ENCODE assay signal across 29 cellular contexts in genomic region chr2:60771508-60771907, GRCh38.
"Had no signal": no experiment of that assay in that cellular context is flagged by ENCODE, and none has a peak within 500 bp of the region (broad histone marks: within the 10 kb centered on the region; RNA-seq: fewer than 3 reads in every experiment).

No MANE protein-coding gene starts in this region.

- H3K4me3 ChIP-seq: colonic mucosa, coronary artery, dorsolateral prefrontal cortex, esophagus muscularis mucosa, esophagus squamous epithelium, gastrocnemius medialis, gastroesophageal sphincter, heart left ventricle, heart right ventricle had no signal

- H3K4me3 Mint-ChIP-seq: dendritic cell treated with granulocyte-macrophage colony-stimulating factor and Interleukin-4, amounts not matched to agents 40 ng/mL and 50 ng/mL, for 4 days; effector memory CD8-positive, alpha-beta T cell; endodermal cell had no signal

- H3K27ac Mint-ChIP-seq: dendritic cell treated with granulocyte-macrophage colony-stimulating factor and Interleukin-4, amounts not matched to agents 40 ng/mL and 50 ng/mL, for 4 days; effector memory CD8-positive, alpha-beta T cell; endodermal cell had no signal

- H3K9me3 Mint-ChIP-seq: dendritic cell treated with granulocyte-macrophage colony-stimulating factor and Interleukin-4, amounts not matched to agents 40 ng/mL and 50 ng/mL, for 4 days; effector memory CD8-positive, alpha-beta T cell; endodermal cell had no signal

- DNase-seq: colonic mucosa; cortex of kidney; dermis blood vessel endothelial cell; dorsolateral prefrontal cortex; effector CD4-positive, alpha-beta T cell; effector CD8-positive, alpha-beta T cell; effector memory CD4-positive, alpha-beta T cell; effector memory CD8-positive, alpha-beta T cell; endodermal cell; erythroblast; esophagus squamous epithelium; foreskin fibroblast; foreskin keratinocyte; foreskin melanocyte; gastrocnemius medialis; glutamatergic neuron; head of caudate nucleus; heart left ventricle; heart right ventricle had no signal

- H3K27ac ChIP-seq: colonic mucosa, coronary artery, dorsolateral prefrontal cortex, epithelial cell of prostate, esophagus muscularis mucosa, esophagus squamous epithelium, foreskin keratinocyte, gastrocnemius medialis, gastroesophageal sphincter, heart left ventricle, heart right ventricle had no signal

- H3K4me1 ChIP-seq: colonic mucosa, esophagus muscularis mucosa, esophagus squamous epithelium, foreskin keratinocyte, gastrocnemius medialis, gastroesophageal sphincter, heart left ventricle, heart right ventricle had no signal

- H3K27me3 Mint-ChIP-seq: dendritic cell treated with granulocyte-macrophage colony-stimulating factor and Interleukin-4, amounts not matched to agents 40 ng/mL and 50 ng/mL, for 4 days; effector memory CD8-positive, alpha-beta T cell had no signal

- FAIRE-seq: colon, endometrium, endothelial cell of umbilical vein, frontal cortex had no signal

- H3K9me3 ChIP-seq: colonic mucosa, esophagus muscularis mucosa, esophagus squamous epithelium, gastrocnemius medialis, gastroesophageal sphincter, heart left ventricle, heart right ventricle had no signal

- H3K27me3 ChIP-seq: colonic mucosa, dorsolateral prefrontal cortex, esophagus muscularis mucosa, esophagus squamous epithelium, foreskin keratinocyte, gastrocnemius medialis, gastroesophageal sphincter, heart left ventricle, heart right ventricle had no signal

- ATAC-seq: effector memory CD8-positive, alpha-beta T cell; esophagus mucosa; foreskin keratinocyte; gastrocnemius medialis; gastroesophageal sphincter; heart left ventricle; heart right ventricle had no signal
